1 cellular context compared by ENCODE assay signal in the genomic region with DNA sequence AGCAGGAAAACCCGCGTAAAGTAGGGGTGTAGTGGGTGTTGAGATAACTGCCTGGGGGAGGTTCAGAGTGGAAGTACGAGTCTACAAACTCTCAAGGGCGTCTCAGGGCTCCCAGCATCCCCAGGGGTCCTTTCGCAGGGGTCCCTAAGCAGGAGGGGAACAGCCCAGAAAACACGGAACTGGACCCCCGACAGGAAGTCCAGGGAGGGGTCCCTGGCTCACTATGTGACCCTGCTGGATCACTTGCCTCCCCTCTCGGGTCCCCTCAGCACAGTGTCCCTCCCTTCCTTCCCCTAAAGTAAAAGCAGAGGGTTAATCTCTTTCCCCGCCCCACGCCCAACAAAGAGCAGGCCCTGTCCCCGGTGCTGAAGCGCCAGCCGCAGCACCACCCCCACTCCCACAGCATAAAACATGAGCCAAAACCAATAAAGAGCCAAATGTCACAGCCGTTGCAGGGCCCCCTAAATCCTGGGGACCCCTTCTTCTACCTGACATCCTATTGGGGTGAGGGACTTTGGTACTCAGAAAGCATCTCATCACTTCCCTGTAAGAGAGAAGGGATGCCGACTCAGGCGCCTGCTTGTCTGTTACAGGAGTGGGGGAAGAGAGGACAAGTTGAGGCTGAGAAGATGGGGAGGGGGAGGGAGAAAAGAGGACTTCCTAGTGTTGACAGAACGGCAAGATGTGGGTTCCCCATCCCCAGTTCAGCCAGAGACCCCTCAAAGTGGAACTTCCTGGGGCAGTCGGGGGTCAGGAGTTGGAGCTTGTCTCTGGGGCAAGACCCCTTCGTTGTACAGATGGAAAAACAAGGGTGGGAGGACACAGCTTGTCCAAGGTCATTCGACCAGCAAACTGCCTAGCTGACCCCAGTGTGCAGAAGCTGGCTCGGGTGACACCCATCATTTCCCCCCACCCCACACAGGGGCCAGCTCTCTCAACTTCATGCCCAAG.
TF ChIP-seq lines count a peak whose summit lies in the region.

No MANE protein-coding gene starts in this region.

TF ChIP-seq in IMR-90, 13 proteins besides CTCF, POLR2A, EP300 and RAD21:
- TF ChIP-seq MAZ (IDR thresholded peaks at IDR 0.05; ENCODE audit: borderline replicate concordance, low read depth, low read length) (peak; percentile 16; the same call in 1 of the 2 replicates), NFE2L2 (IDR thresholded peaks at IDR 0.05; ENCODE audit: low read depth, low read length) (no peak), FOS (IDR thresholded peaks at IDR 0.05; ENCODE audit: low read depth, low read length) (no peak), RCOR1 (IDR thresholded peaks at IDR 0.05; ENCODE audit: insufficient replicate concordance, low read length) (no peak), SMC3 (IDR thresholded peaks at IDR 0.05; ENCODE audit: low read depth, low read length) (no peak)
